In genomic region chr22:24323695-24324094, GRCh38 we compare ENCODE assay signal across 1 cellular context.
TF ChIP-seq lines count a peak whose summit lies in the region.

No MANE protein-coding gene starts in this region.

TF ChIP-seq in HepG2, 621 proteins besides CTCF, POLR2A, EP300 and RAD21 (continued from another document):
- no peak for TF ChIP-seq THAP8 (CRISPR knock-in tag; IDR thresholded peaks at IDR 0.05; ENCODE audit: borderline replicate concordance)
